In genomic region chr5:148665431-148665830, GRCh38 we compare ENCODE assay signal across 32 cellular contexts. TPM values are rescaled to one million over a fixed set of nuclear protein-coding genes. Genes with fewer than 3 reads are reported as not detected.
"Had no signal": no experiment of that assay in that cellular context is flagged by ENCODE, and none has a peak within 500 bp of the region (broad histone marks: within the 10 kb centered on the region; RNA-seq: fewer than 3 reads in every experiment).

No MANE protein-coding gene starts in this region.

- H3K36me3 Mint-ChIP-seq: naive B cell; natural killer cell; neural progenitor cell; stimulated activated naive B cell treated with anti-CD40 and anti-IgM and Interleukin-4, amounts not matched to agents 10 μg/mL and 1 μg/mL and 100 μg/mL, for 72 hours had no signal

- H3K27me3 ChIP-seq: right atrium auricular region, right lobe of liver, stomach, testis, thyroid gland, uterus had no signal

- H3K27ac Mint-ChIP-seq: naive B cell; natural killer cell; nephron progenitor cell; neural progenitor cell; stimulated activated naive B cell treated with anti-CD40 and anti-IgM and Interleukin-4, amounts not matched to agents 10 μg/mL and 1 μg/mL and 100 μg/mL, for 72 hours had no signal

- H3K9me3 ChIP-seq: left lung, lower lobe of right lung, neutrophil, psoas muscle, right atrium auricular region, right lobe of liver, stomach, testis, thyroid gland, uterus had no signal

- H3K27ac ChIP-seq: left lung, lower lobe of right lung, neural progenitor cell, neutrophil, parathyroid adenoma, psoas muscle, right atrium auricular region, right lobe of liver, stomach, testis, thyroid gland, uterus had no signal

- H3K4me3 Mint-ChIP-seq: naive B cell; natural killer cell; nephron progenitor cell; neural progenitor cell; stimulated activated naive B cell treated with anti-CD40 and anti-IgM and Interleukin-4, amounts not matched to agents 10 μg/mL and 1 μg/mL and 100 μg/mL, for 72 hours had no signal

- H3K36me3 ChIP-seq: left lung, lower lobe of right lung, neural progenitor cell, neutrophil, right atrium auricular region, right lobe of liver, stomach, thyroid gland, uterus had no signal

- H3K9me3 Mint-ChIP-seq: natural killer cell; nephron progenitor cell; neural progenitor cell; stimulated activated naive B cell treated with anti-CD40 and anti-IgM and Interleukin-4, amounts not matched to agents 10 μg/mL and 1 μg/mL and 100 μg/mL, for 72 hours had no signal

- H3K4me1 ChIP-seq: left lung, lower lobe of right lung, neural progenitor cell, parathyroid adenoma, psoas muscle, right lobe of liver, testis, thyroid gland, uterus had no signal

- H3K4me1 Mint-ChIP-seq: naive B cell; natural killer cell; nephron progenitor cell; neural progenitor cell; stimulated activated naive B cell treated with anti-CD40 and anti-IgM and Interleukin-4, amounts not matched to agents 10 μg/mL and 1 μg/mL and 100 μg/mL, for 72 hours had no signal

- ATAC-seq: left cardiac atrium; left lung; lower lobe of right lung; natural killer cell; psoas muscle; right lobe of liver; stimulated activated naive B cell treated with anti-CD40 and anti-IgM and Interleukin-4, amounts not matched to agents 10 μg/mL and 1 μg/mL and 100 μg/mL, for 72 hours; stimulated activated naive CD8-positive, alpha-beta T cell treated with anti-CD3 and anti-CD28 coated beads, Interleukin-15, Interleukin-2, amounts not matched to agents 100 U/mL and 50 U/mL, for 24 hours had no signal

- DNase-seq: hippocampal formation; kidney glomerular epithelial cell; left cardiac atrium; left lung; lower lobe of right lung; mammary epithelial cell; mesenchymal stem cell; naive B cell; natural killer cell; nephron progenitor cell; occipital lobe; psoas muscle; right lobe of liver; stimulated activated CD4-positive, alpha-beta T cell treated with anti-CD3 and anti-CD28 coated beads, Interleukin-12 subunit alpha, Interleukin-12 subunit beta, amount 100 ng/mL, for 4 hours; stimulated activated CD4-positive, alpha-beta T cell treated with anti-CD3 and anti-CD28 coated beads, Interleukin-15, amount 100 ng/mL, for 24 hours; stimulated activated CD4-positive, alpha-beta T cell treated with anti-CD3 and anti-CD28 coated beads, Interleukin-2, amount 100 ng/mL, for 24 hours; stimulated activated CD4-positive, alpha-beta T cell treated with anti-CD3 and anti-CD28 coated beads, Interleukin-4, amount 100 ng/mL, for 1 hour; stimulated activated naive B cell treated with anti-CD40 and anti-IgM and Interleukin-4, amounts not matched to agents 10 μg/mL and 1 μg/mL and 100 μg/mL, for 72 hours; stimulated activated naive CD8-positive, alpha-beta T cell treated with anti-CD3 and anti-CD28 coated beads, Interleukin-15, Interleukin-2, amounts not matched to agents 100 U/mL and 50 U/mL, for 24 hours; stomach; testis; thyroid gland; trophoblast cell; uterus had no signal

- H3K9ac ChIP-seq: neural progenitor cell, parathyroid adenoma had no signal

- H3K4me3 ChIP-seq: left lung, lower lobe of right lung, neural progenitor cell, psoas muscle, right atrium auricular region, right lobe of liver, stomach, testis, thyroid gland, uterus had no signal

RNA-seq across cellular contexts. Expression of gene HTR4, which starts 11.1 kb away (rescaled TPM):
- total RNA-seq: left lung, lower lobe of right lung, mammary epithelial cell, natural killer cell, osteocyte, renal cortical epithelial cell, skeletal muscle tissue, thyroid gland, ureter had no signal
